Comparison of ENCODE assay signal across 14 cellular contexts in the genomic region with DNA sequence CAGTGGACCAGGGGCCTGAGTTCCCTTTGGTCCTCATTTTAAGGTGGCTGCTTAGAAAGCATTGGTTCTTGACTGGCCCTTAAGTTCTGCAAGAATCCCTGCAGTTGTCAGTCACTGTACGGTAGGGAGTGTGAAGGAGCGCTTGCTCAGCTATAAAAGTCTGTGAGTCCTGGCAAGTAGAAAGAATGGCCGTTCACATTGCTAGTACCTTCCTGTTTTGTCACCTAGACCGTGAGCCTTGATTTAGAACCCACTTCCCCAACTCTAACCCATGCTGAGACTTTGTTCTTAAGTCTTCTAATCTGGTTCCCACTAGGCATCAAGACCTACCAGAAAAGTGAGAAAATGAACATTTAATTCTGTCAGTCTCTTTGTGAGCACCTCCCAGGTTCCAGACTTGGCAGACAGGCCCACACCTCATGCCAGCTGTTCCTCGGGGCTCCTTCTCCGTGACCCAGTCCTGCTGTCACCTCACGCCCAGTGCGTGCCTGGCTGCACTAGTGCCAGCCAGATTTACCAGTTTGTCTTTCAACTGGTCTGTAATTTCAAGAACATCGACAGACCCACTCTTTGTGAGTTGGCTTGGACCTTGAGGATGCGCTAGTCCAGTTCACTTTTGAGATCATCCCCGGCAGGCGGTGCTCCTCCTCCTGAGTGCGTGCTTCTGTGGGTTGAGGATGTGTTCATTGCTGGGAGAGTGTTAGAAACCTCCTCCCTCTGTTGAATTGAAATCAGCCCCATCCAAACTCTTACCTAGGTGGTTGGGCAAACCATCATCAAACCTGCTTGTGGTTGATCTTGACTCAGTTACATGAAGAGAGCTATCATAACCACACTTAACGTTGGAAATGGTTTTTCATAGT.
DNase-seq lines count a peak whose midpoint lies in the region; ATAC-seq and TF ChIP-seq lines count a peak whose summit lies in the region.
"Had no signal": no experiment of that assay in that cellular context is flagged by ENCODE, and none has a peak within 500 bp of the region (broad histone marks: within the 10 kb centered on the region; RNA-seq: fewer than 3 reads in every experiment).

No MANE protein-coding gene starts in this region.

- H3K79me2 ChIP-seq in SU-DHL-6 (ENCODE audit: insufficient read depth, low read length), result peaks cover 44% of the 10 kb centered on the region

- ATAC-seq in heart left ventricle, result peak; percentile 40 to 68 (median 54)
- ATAC-seq in SK-N-SH treated with all-trans-retinoic acid at 6 μM for 48 hours, result no peak
- ATAC-seq in aorta (ENCODE audit: low FRiP score), result no peak

- H3K36me3 ChIP-seq in SU-DHL-6 (ENCODE audit: low read length), result peaks cover 9% of the 10 kb centered on the region; the same call in 1 of the 2 replicates
- H3K36me3 ChIP-seq in heart left ventricle, result peaks cover 0 to 52% (median 17%) of the 10 kb centered on the region in 9 donors
- peaks cover 13 to 47% (median 37%) of the 10 kb centered on the region in 4 donors for H3K36me3 ChIP-seq in stomach
- H3K36me3 ChIP-seq in aorta (ENCODE audit: control insufficient read depth in 1 of 2, insufficient read depth in 2 of 2, low read length in 1 of 2), result peaks cover 3 to 7% of the 10 kb centered on the region in 2 donors

- no peaks in the 10 kb centered on the region for H3K27me3 ChIP-seq in SU-DHL-6 (ENCODE audit: low read length)
- no peaks in the 10 kb centered on the region for H3K27me3 ChIP-seq in heart left ventricle
- no peaks in the 10 kb centered on the region for H3K27me3 ChIP-seq in stomach
- no peaks in the 10 kb centered on the region for H3K27me3 ChIP-seq in aorta (ENCODE audit: control insufficient read depth in 1 of 2, insufficient read depth in 2 of 2, low read length in 1 of 2)
- H3K27me3 ChIP-seq: adrenal gland, testis had no signal

- no peaks in the 10 kb centered on the region for H4K20me1 ChIP-seq in SU-DHL-6 (ENCODE audit: low read depth, low read length)

- H3K4me2 ChIP-seq in SU-DHL-6 (ENCODE audit: low read depth, low read length, poor library complexity, severe bottlenecking), result no peak overlapping the region

- no peak overlapping the region for H3K4me3 ChIP-seq in SU-DHL-6 (ENCODE audit: insufficient read depth, low read length, poor library complexity, severe bottlenecking)
- no peak overlapping the region for H3K4me3 ChIP-seq in heart left ventricle
- H3K4me3 ChIP-seq in stomach, result no peak overlapping the region
- H3K4me3 ChIP-seq in aorta (ENCODE audit: low read length in 2 of 2), result no peak overlapping the region
- H3K4me3 ChIP-seq: adrenal gland, testis had no signal

- no peak overlapping the region for H3K9ac ChIP-seq in SU-DHL-6 (ENCODE audit: low read length)

- H3F3A ChIP-seq in SU-DHL-6 (ENCODE audit: insufficient read depth), result peaks cover 21% of the 10 kb centered on the region

- H3K4me1 ChIP-seq in heart left ventricle (peaks cover 0 to 42% (median 14%) of the 10 kb centered on the region in 12 donors), stomach (peaks cover 0 to 44% (median 22%) of the 10 kb centered on the region in 4 donors), aorta (ENCODE audit: control insufficient read depth in 1 of 2, insufficient read depth in 2 of 2, low read length in 2 of 2) (peaks cover 0 to 2% of the 10 kb centered on the region in 2 donors)

- intact Hi-C loops in heart left ventricle (cut with DNase I), result loop anchor here in 1 of 10 donors (10.0 kb wide), 1 partner anchor 89 kb away; the partner anchor contains the start of gene RBM33
- intact Hi-C loops in stomach (cut with DNase I; ENCODE audit: low total_unique reads), result loop anchor here (10.0 kb wide), 1 partner anchor 129 kb away; no protein-coding TSS in a partner anchor
- intact Hi-C loops in aorta (cut with DNase I), result no loop called here

- H3K27ac ChIP-seq in SU-DHL-6 (ENCODE audit: low read depth, low read length) (peak overlapping the region; percentile 45; the same call in 1 of the 2 replicates), heart left ventricle (peak overlapping the region in 1 of 12 donors; percentile 7), stomach (no peak overlapping the region), aorta (ENCODE audit: low read depth in 1 of 2, low read length in 2 of 2) (no peak overlapping the region)
- H3K27ac ChIP-seq: adrenal gland, C4-2B, testis had no signal

- TF ChIP-seq EP300 in stomach (IDR thresholded peaks at IDR 0.05), result no peak

- 68 to 75% (median 72%) methylated on average over 14 of the region's 14 CpGs for WGBS in heart left ventricle, 4 donors
- WGBS in stomach, 5 donors, result 66 to 80% (median 72%) methylated on average over 14 of the region's 14 CpGs
- 67 to 72% methylated on average over 14 of the region's 14 CpGs for WGBS in aorta, 2 donors

- H3K9me3 ChIP-seq in SU-DHL-6 (ENCODE audit: insufficient read depth, low read length) (no peaks in the 10 kb centered on the region), heart left ventricle (no peaks in the 10 kb centered on the region), stomach (no peaks in the 10 kb centered on the region), aorta (ENCODE audit: control insufficient read depth, low read length) (no peaks in the 10 kb centered on the region)
- H3K9me3 ChIP-seq: adrenal gland, testis had no signal

- H3K9me2 ChIP-seq in SU-DHL-6 (replicated peaks; ENCODE audit: insufficient read depth, low read length), result no peaks in the 10 kb centered on the region

- TF ChIP-seq POLR2A in heart left ventricle (IDR thresholded peaks at IDR 0.05) (no peak), stomach (IDR thresholded peaks at IDR 0.05) (no peak)

- peak; percentile 46 for DNase-seq in stimulated activated CD4-positive, alpha-beta T cell treated with anti-CD3 and anti-CD28 coated beads, Interleukin-15, amount 100 ng/mL, for 24 hours
- no peak for DNase-seq in stimulated activated CD4-positive, alpha-beta T cell treated with anti-CD3 and anti-CD28 coated beads, Interleukin-2, amount 100 ng/mL, for 48 hours
- DNase-seq in heart left ventricle, result peak in 2 of 5 donors; percentile 40 to 49
- peak; percentile 48 for DNase-seq in stomach
- no peak for DNase-seq in GM19240 (ENCODE audit: insufficient read length, low spot score)
- no peak for DNase-seq in aorta
- DNase-seq: adrenal gland, cortex of kidney, NCI-H1417, NCI-H526, testis had no signal

- TF ChIP-seq CTCF in SU-DHL-6 (IDR thresholded peaks at IDR 0.05; ENCODE audit: insufficient read depth, low read length, poor library complexity, severe bottlenecking), result no peak
- TF ChIP-seq CTCF in heart left ventricle (IDR thresholded peaks at IDR 0.05), result no peak
- TF ChIP-seq CTCF in stomach (IDR thresholded peaks at IDR 0.05), result no peak

- no peak overlapping the region for H2AFZ ChIP-seq in SU-DHL-6 (ENCODE audit: low read depth, low read length, severe bottlenecking)

TF ChIP-seq in SK-N-SH treated with all-trans-retinoic acid at 6 μM for 48 hours, 23 proteins besides CTCF, POLR2A, EP300 and RAD21 (continues in another document):
- TF ChIP-seq ZFP30 (CRISPR knock-in tag; IDR thresholded peaks at IDR 0.05) (no peak), SNAI2 (CRISPR knock-in tag; IDR thresholded peaks at IDR 0.05) (no peak), PPARA (CRISPR knock-in tag; IDR thresholded peaks at IDR 0.05; ENCODE audit: borderline replicate concordance) (no peak), CSRNP3 (CRISPR knock-in tag; IDR thresholded peaks at IDR 0.05) (no peak), ESRRG (CRISPR knock-in tag; IDR thresholded peaks at IDR 0.05) (no peak), BACH2 (CRISPR knock-in tag; IDR thresholded peaks at IDR 0.05; ENCODE audit: borderline replicate concordance) (no peak), ZNF70 (CRISPR knock-in tag; IDR thresholded peaks at IDR 0.05) (no peak), GLIS3 (CRISPR knock-in tag; IDR thresholded peaks at IDR 0.05) (no peak), TCF4 (CRISPR knock-in tag; IDR thresholded peaks at IDR 0.05; ENCODE audit: borderline replicate concordance) (no peak), ARNTL (CRISPR knock-in tag; IDR thresholded peaks at IDR 0.05; ENCODE audit: borderline replicate concordance, low read depth) (no peak), TOX (CRISPR knock-in tag; IDR thresholded peaks at IDR 0.05; ENCODE audit: borderline replicate concordance) (no peak)
- TF ChIP-seq, protein P1, sequence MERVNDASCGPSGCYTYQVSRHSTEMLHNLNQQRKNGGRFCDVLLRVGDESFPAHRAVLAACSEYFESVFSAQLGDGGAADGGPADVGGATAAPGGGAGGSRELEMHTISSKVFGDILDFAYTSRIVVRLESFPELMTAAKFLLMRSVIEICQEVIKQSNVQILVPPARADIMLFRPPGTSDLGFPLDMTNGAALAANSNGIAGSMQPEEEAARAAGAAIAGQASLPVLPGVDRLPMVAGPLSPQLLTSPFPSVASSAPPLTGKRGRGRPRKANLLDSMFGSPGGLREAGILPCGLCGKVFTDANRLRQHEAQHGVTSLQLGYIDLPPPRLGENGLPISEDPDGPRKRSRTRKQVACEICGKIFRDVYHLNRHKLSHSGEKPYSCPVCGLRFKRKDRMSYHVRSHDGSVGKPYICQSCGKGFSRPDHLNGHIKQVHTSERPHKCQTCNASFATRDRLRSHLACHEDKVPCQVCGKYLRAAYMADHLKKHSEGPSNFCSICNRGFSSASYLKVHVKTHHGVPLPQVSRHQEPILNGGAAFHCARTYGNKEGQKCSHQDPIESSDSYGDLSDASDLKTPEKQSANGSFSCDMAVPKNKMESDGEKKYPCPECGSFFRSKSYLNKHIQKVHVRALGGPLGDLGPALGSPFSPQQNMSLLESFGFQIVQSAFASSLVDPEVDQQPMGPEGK (CRISPR knock-in tag; IDR thresholded peaks at IDR 0.05; ENCODE audit: borderline replicate concordance), result no peak

Comparison
In these comparisons a context has a peak if more than half of its experiments do, and no peak if none do; other contexts are left out.
1. DNase-seq: peak in stimulated activated CD4-positive, alpha-beta T cell treated with anti-CD3 and anti-CD28 coated beads, Interleukin-15, amount 100 ng/mL, for 24 hours (single experiment) and stomach (single experiment); none in stimulated activated CD4-positive, alpha-beta T cell treated with anti-CD3 and anti-CD28 coated beads, Interleukin-2, amount 100 ng/mL, for 48 hours (0 of 2), GM19240 (single experiment) and aorta (0 of 2).
2. ATAC-seq: peak in heart left ventricle (4 of 4); none in SK-N-SH treated with all-trans-retinoic acid at 6 μM for 48 hours (single experiment) and aorta (single experiment).